28 cellular contexts compared by ENCODE assay signal in the genomic region with DNA sequence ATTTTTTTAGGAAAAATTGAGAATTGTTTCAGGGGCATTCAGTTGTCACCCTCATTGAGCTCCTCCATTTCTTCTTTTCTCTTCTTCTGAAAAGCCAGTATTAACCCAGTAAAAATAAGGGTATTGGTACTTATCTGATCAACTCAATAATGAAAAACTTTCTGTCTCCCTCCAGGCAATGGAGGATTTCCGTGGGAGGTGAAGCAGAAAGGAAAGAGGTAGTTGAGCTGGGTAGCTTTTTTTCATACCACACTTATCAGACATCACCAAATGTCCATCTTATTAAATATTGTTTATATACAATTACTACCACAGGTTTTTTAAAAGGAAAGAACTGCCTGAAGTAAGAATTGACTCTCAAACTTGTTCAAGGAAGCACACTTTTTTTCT.
DNase-seq lines count a peak whose midpoint lies in the region; ATAC-seq, FAIRE-seq and TF ChIP-seq lines count a peak whose summit lies in the region.
"Had no signal": no experiment of that assay in that cellular context is flagged by ENCODE, and none has a peak within 500 bp of the region (broad histone marks: within the 10 kb centered on the region; RNA-seq: fewer than 3 reads in every experiment).

No MANE protein-coding gene starts in this region.

- BruUV-seq in mammary epithelial cell (replicated peaks; lab: Mats Ljungman, UMichigan) (no TSS peak), MCF 10A (replicated peaks; lab: Mats Ljungman, UMichigan) (no TSS peak), Panc1 (replicated peaks; lab: Mats Ljungman, UMichigan) (no TSS peak)

- H2AFZ ChIP-seq in mammary epithelial cell (ENCODE audit: low read depth, low read length) (no peak overlapping the region), astrocyte (ENCODE audit: low read depth, low read length) (no peak overlapping the region)
- H2AFZ ChIP-seq: GM23338 had no signal

- H3K36me3 ChIP-seq in mammary epithelial cell (ENCODE audit: insufficient read depth, low read length) (no peaks in the 10 kb centered on the region), Panc1 (ENCODE audit: control insufficient read depth, insufficient read depth, low read length) (no peaks in the 10 kb centered on the region), astrocyte (ENCODE audit: insufficient read depth, low read length) (no peaks in the 10 kb centered on the region)
- H3K36me3 ChIP-seq: BE2C; BLaER1 treated with 17β-estradiol and CSF1 and Interleukin-3, amounts not matched to agents 10 nM and 100 nM had no signal

- peak overlapping the region; percentile 31 for H3K4me2 ChIP-seq in mammary epithelial cell (ENCODE audit: insufficient read depth, low read depth, low read length)
- peak overlapping the region; percentile 2 for H3K4me2 ChIP-seq in astrocyte (ENCODE audit: low read length)
- H3K4me2 ChIP-seq: A549; BLaER1 treated with 17β-estradiol and CSF1 and Interleukin-3, amounts not matched to agents 10 nM and 100 nM; GM23338 had no signal

- H4K20me1 ChIP-seq in mammary epithelial cell (ENCODE audit: insufficient read depth, low read length) (no peaks in the 10 kb centered on the region), astrocyte (ENCODE audit: insufficient read depth, low read length) (no peaks in the 10 kb centered on the region)
- H4K20me1 ChIP-seq: BLaER1 treated with 17β-estradiol and CSF1 and Interleukin-3, amounts not matched to agents 10 nM and 100 nM had no signal

- POLR2A ChIA-PET in MCF 10A (lab: Yijun Ruan, JAX): interaction anchor here (0.7 kb wide), 1 partner anchor 9 kb away, joined by 4 read pairs; no protein-coding TSS in a partner anchor
- POLR2A ChIA-PET in Panc1 (lab: Charles Lee): no interaction called here
- POLR2A ChIA-PET in HEK293T (lab: Yijun Ruan, JAX): interaction anchor here (0.7 kb wide), 1 partner anchor 1117 kb away, joined by 3 read pairs; a partner anchor contains a TSS

- in situ Hi-C loops in mammary epithelial cell (cut with MboI; ENCODE audit: low sequenced_read_pairs in 2 of 2) (no loop called here), Panc1 (cut with HindIII; ENCODE audit: low pct_unique_long_range_greater_than_20kb, low sequenced_read_pairs) (no loop called here)

- H3K79me2 ChIP-seq in mammary epithelial cell (ENCODE audit: insufficient read depth, low read length) (no peaks in the 10 kb centered on the region), astrocyte (ENCODE audit: insufficient read depth, low read length) (no peaks in the 10 kb centered on the region)

- H3K9me3 Mint-ChIP-seq in MCF 10A (ENCODE audit: unreplicated experiment) (no peaks in the 10 kb centered on the region), astrocyte (ENCODE audit: unreplicated experiment) (no peaks in the 10 kb centered on the region)
- H3K9me3 Mint-ChIP-seq: CD4-positive, alpha-beta T cell; GM23338; H9; HFFc6 had no signal

- H3K9me3 ChIP-seq in mammary epithelial cell (replicated peaks; ENCODE audit: insufficient read depth, low read length) (no peaks in the 10 kb centered on the region), Panc1 (ENCODE audit: control insufficient read depth, insufficient read depth, low read depth, low read length) (peaks cover 18% of the 10 kb centered on the region; the same call in 1 of the 2 replicates), astrocyte (ENCODE audit: insufficient read depth, low read depth, low read length) (no peaks in the 10 kb centered on the region)
- H3K9me3 ChIP-seq: A549; BE2C; BLaER1 treated with 17β-estradiol and CSF1 and Interleukin-3, amounts not matched to agents 10 nM and 100 nM had no signal

- H3K4me3 Mint-ChIP-seq in MCF 10A (ENCODE audit: unreplicated experiment): no peak overlapping the region
- H3K4me3 Mint-ChIP-seq in astrocyte (ENCODE audit: unreplicated experiment): no peak overlapping the region
- H3K4me3 Mint-ChIP-seq: CD14-positive monocyte; CD4-positive, alpha-beta T cell; CD8-positive, alpha-beta memory T cell; GM23338; H9; HFFc6 had no signal

- H3K27me3 Mint-ChIP-seq in MCF 10A (ENCODE audit: insufficient read depth, unreplicated experiment): no peaks in the 10 kb centered on the region
- no peaks in the 10 kb centered on the region for H3K27me3 Mint-ChIP-seq in astrocyte (ENCODE audit: low read depth, unreplicated experiment)
- H3K27me3 Mint-ChIP-seq: CD4-positive, alpha-beta T cell; CD8-positive, alpha-beta memory T cell had no signal

- H3K9ac ChIP-seq in mammary epithelial cell (ENCODE audit: insufficient read depth, low read length): no peak overlapping the region
- no peak overlapping the region for H3K9ac ChIP-seq in astrocyte (ENCODE audit: low read length)
- H3K9ac ChIP-seq: BLaER1 treated with 17β-estradiol and CSF1 and Interleukin-3, amounts not matched to agents 10 nM and 100 nM had no signal

- H3K27ac Mint-ChIP-seq in MCF 10A (ENCODE audit: low read depth, unreplicated experiment): no peak overlapping the region
- no peak overlapping the region for H3K27ac Mint-ChIP-seq in astrocyte (ENCODE audit: unreplicated experiment)
- H3K27ac Mint-ChIP-seq: CD14-positive monocyte; CD4-positive, alpha-beta T cell; GM23338; H9; HFFc6 had no signal

- intact Hi-C loops in mammary epithelial cell (cut with micrococcal nuclease): no loop called here
- intact Hi-C loops in MCF 10A (cut with micrococcal nuclease): no loop called here
- intact Hi-C loops in Panc1 (cut with micrococcal nuclease; ENCODE audit: unreplicated experiment): no loop called here

- TF ChIP-seq CTCF in mammary epithelial cell (conservative IDR thresholded peaks at IDR 0.05 in 1 of 2, IDR thresholded peaks at IDR 0.05 in 1 of 2; ENCODE audit: extremely low read depth in 1 of 2, insufficient read depth in 1 of 2, low read depth in 1 of 2, low read length in 2 of 2) (no peak), MCF 10A (IDR thresholded peaks at IDR 0.05; ENCODE audit: unreplicated experiment) (no peak), Panc1 (IDR thresholded peaks at IDR 0.05) (no peak), astrocyte (IDR thresholded peaks at IDR 0.05; ENCODE audit: insufficient read depth, low read depth, low read length) (no peak)

- ATAC-seq in Panc1 (no peak), HG02798 (IDR thresholded peaks at IDR 0.05; ENCODE audit: poor library complexity, unreplicated experiment) (no peak)
- ATAC-seq: A549, GM23338, HCT116 had no signal

- peaks cover 16% of the 10 kb centered on the region for H3K4me1 ChIP-seq in mammary epithelial cell (ENCODE audit: insufficient read depth, low read length)
- no peaks in the 10 kb centered on the region for H3K4me1 ChIP-seq in Panc1 (ENCODE audit: control insufficient read depth, insufficient read depth, low read length)
- peaks cover 12% of the 10 kb centered on the region for H3K4me1 ChIP-seq in astrocyte (ENCODE audit: insufficient read depth, low read length)
- H3K4me1 ChIP-seq: A549; BLaER1 treated with 17β-estradiol and CSF1 and Interleukin-3, amounts not matched to agents 10 nM and 100 nM had no signal

- DNase-seq in mammary epithelial cell (no peak), MCF 10A (ENCODE audit: unreplicated experiment) (no peak), Panc1 (ENCODE audit: low read depth, low spot score) (no peak), astrocyte (ENCODE audit: low read depth) (no peak), DMS153 treated with DMSO at 0.1 percent for 48 hours (lab: John Stamatoyannopoulos, UW; ENCODE audit: unreplicated experiment) (no peak), HEK293T (ENCODE audit: extremely low spot score) (no peak)
- no peak for DNase-seq in effector CD4-positive, alpha-beta T cell
- DNase-seq: 8988T; ACHN; AML-193; BE2C; CD4-positive, alpha-beta T cell; CD8-positive, alpha-beta memory T cell; DMS 273 treated with DMSO at 0.1 percent for 48 hours; DMS53; DMS79 treated with DMSO at 0.1 percent for 48 hours; GF-D8; H9; HFFc6 had no signal

- CTCF ChIA-PET in mammary epithelial cell (lab: Charles Lee; ENCODE audit: low non-redundant PET) (interaction anchor here (0.6 kb wide), 2 partner anchors 606 to 1075 kb away, joined by 4 to 13 read pairs; no protein-coding TSS in a partner anchor), MCF 10A (lab: Yijun Ruan, JAX) (interaction anchor here (1.5 kb wide), 1 partner anchor 13 kb away, joined by 4 read pairs; no protein-coding TSS in a partner anchor), Panc1 (lab: Charles Lee) (no interaction called here), HEK293T (lab: Yijun Ruan, JAX) (interaction anchor here (0.6 kb wide), 1 partner anchor 1209 kb away, joined by 3 read pairs; no protein-coding TSS in a partner anchor)

- H3K4me3 ChIP-seq in mammary epithelial cell (replicated peaks in 1 of 3; ENCODE audit: insufficient read depth in 1 of 3, low read depth in 2 of 3, low read length in 3 of 3) (no peak overlapping the region), Panc1 (ENCODE audit: low read depth in 2 of 2, low read length in 2 of 2) (no peak overlapping the region), astrocyte (ENCODE audit: insufficient read depth, low read depth, low read length) (no peak overlapping the region)
- H3K4me3 ChIP-seq: A549; BLaER1 treated with 17β-estradiol and CSF1 and Interleukin-3, amounts not matched to agents 10 nM and 100 nM; GM23338 had no signal

- FAIRE-seq in astrocyte (lab: Jason Lieb, UNC): peak; percentile 17
- FAIRE-seq: A549, D721Med, GM12891, GM18507 had no signal

- H3K27me3 ChIP-seq in mammary epithelial cell (ENCODE audit: insufficient read depth, low read length) (no peaks in the 10 kb centered on the region), Panc1 (ENCODE audit: control insufficient read depth, insufficient read depth, low read length) (no peaks in the 10 kb centered on the region), astrocyte (ENCODE audit: insufficient read depth, low read length) (no peaks in the 10 kb centered on the region)
- H3K27me3 ChIP-seq: BE2C; BLaER1 treated with 17β-estradiol and CSF1 and Interleukin-3, amounts not matched to agents 10 nM and 100 nM had no signal

- dilution Hi-C loops in mammary epithelial cell (cut with HindIII; ENCODE audit: low sequenced_read_pairs): no loop called here

- H3K4me1 Mint-ChIP-seq in MCF 10A (ENCODE audit: insufficient read depth, unreplicated experiment): peaks cover 16% of the 10 kb centered on the region
- H3K4me1 Mint-ChIP-seq in astrocyte (ENCODE audit: low read depth, unreplicated experiment): peaks cover 17% of the 10 kb centered on the region
- H3K4me1 Mint-ChIP-seq: CD14-positive monocyte; CD8-positive, alpha-beta memory T cell; GM23338 had no signal

- WGBS in mammary epithelial cell (ENCODE audit: low coverage, missing lambda C conversion rate): 7% methylated on average over 1 of the region's 1 CpG

- H3K36me3 Mint-ChIP-seq in MCF 10A (ENCODE audit: insufficient read depth, unreplicated experiment) (no peaks in the 10 kb centered on the region), astrocyte (ENCODE audit: low read depth, unreplicated experiment) (no peaks in the 10 kb centered on the region)
- H3K36me3 Mint-ChIP-seq: CD14-positive monocyte; CD8-positive, alpha-beta memory T cell had no signal

- H3K27ac ChIP-seq in mammary epithelial cell (ENCODE audit: insufficient read depth, low read depth, low read length) (no peak overlapping the region), Panc1 (ENCODE audit: low read length) (peak overlapping the region; percentile 78; the same call in 1 of the 2 replicates), astrocyte (ENCODE audit: low read depth, low read length) (no peak overlapping the region)
- H3K27ac ChIP-seq: A549; BLaER1 treated with 17β-estradiol and CSF1 and Interleukin-3, amounts not matched to agents 10 nM and 100 nM had no signal

TF ChIP-seq in HEK293T, 16 proteins besides CTCF, POLR2A, EP300 and RAD21 (continues in another document):
- TF ChIP-seq BHLHE40 (IDR thresholded peaks at IDR 0.05; ENCODE audit: borderline replicate concordance) (no peak), FOXM1 (IDR thresholded peaks at IDR 0.05; ENCODE audit: borderline replicate concordance) (no peak)
